8 cellular contexts compared by ENCODE assay signal in genomic region chr6:36679043-36679821, GRCh38. TPM values are rescaled to one million over a fixed set of nuclear protein-coding genes. Genes with fewer than 3 reads are reported as not detected.
DNase-seq lines count a peak whose midpoint lies in the region; ATAC-seq, FAIRE-seq and TF ChIP-seq lines count a peak whose summit lies in the region.

No MANE protein-coding gene starts in this region.

- DNase-seq in A172 (ENCODE audit: low spot score) (peak; percentile 73), SK-N-MC (ENCODE audit: low read depth, low spot score) (no peak), bronchial epithelial cell (ENCODE audit: low read depth) (no peak), iris pigment epithelial cell (ENCODE audit: low read depth) (peak; percentile 36), spleen (peak; percentile 87)

- WGBS in spleen, 5 donors = 0 to 1% (median 1%) methylated on average over 35 to 60 of the region's 60 CpGs

- no peak for FAIRE-seq in bronchial epithelial cell (lab: Jason Lieb, UNC)

- TF ChIP-seq CTCF in bronchial epithelial cell (IDR thresholded peaks at IDR 0.05; ENCODE audit: insufficient read depth, low read length, severe bottlenecking) (no peak), spleen (IDR thresholded peaks at IDR 0.05 in 8 of 11, conservative IDR thresholded peaks at IDR 0.05 in 3 of 11) (no peak)

- H3K9ac ChIP-seq in SK-N-MC (ENCODE audit: insufficient read length) = peak overlapping the region; percentile 42

- intact Hi-C loops in spleen (cut with DNase I; ENCODE audit: low total_unique reads) = no loop called here

- H3K27me3 ChIP-seq in bronchial epithelial cell (ENCODE audit: control insufficient read depth, insufficient read depth, low read length) = no peaks in the 10 kb centered on the region
- H3K27me3 ChIP-seq in spleen (replicated peaks in 1 of 7) = peaks cover 0 to 21% (median 0%) of the 10 kb centered on the region in 7 donors

- peak in 1 of 3 donors; percentile 11 for TF ChIP-seq POLR2A in spleen (IDR thresholded peaks at IDR 0.05)

- H3K4me3 ChIP-seq in SK-N-MC (peak overlapping the region; percentile 75), bronchial epithelial cell (ENCODE audit: low read depth, low read length) (peak overlapping the region; percentile 85), spleen (peak overlapping the region; percentile 59 to 79 (median 68))

- no peaks in the 10 kb centered on the region for H3K9me3 ChIP-seq in SK-N-MC (ENCODE audit: low read depth, low read length)
- H3K9me3 ChIP-seq in spleen = no peaks in the 10 kb centered on the region

- H3K27ac ChIP-seq in SK-N-MC (no peak overlapping the region), spleen (peak overlapping the region; percentile 69 to 95 (median 90))

- H3K36me3 ChIP-seq in SK-N-MC (ENCODE audit: insufficient read depth, low read length) (no peaks in the 10 kb centered on the region), bronchial epithelial cell (ENCODE audit: control insufficient read depth, insufficient read depth, low read length) (peaks cover 28% of the 10 kb centered on the region), spleen (peaks cover 0 to 17% (median 4%) of the 10 kb centered on the region in 6 donors)

- H3K4me1 ChIP-seq in spleen = peaks cover 28 to 84% (median 73%) of the 10 kb centered on the region in 6 donors

- peak; percentile 1 for ATAC-seq in GM21515 (IDR thresholded peaks at IDR 0.05; ENCODE audit: unreplicated experiment)
- no peak for ATAC-seq in GM21717 (IDR thresholded peaks at IDR 0.05; ENCODE audit: unreplicated experiment)
- no peak for ATAC-seq in GM21528 (IDR thresholded peaks at IDR 0.05; ENCODE audit: low FRiP score, unreplicated experiment)

RNA-seq across cellular contexts. Expression of gene CDKN1A, which starts 0.7 kb away (rescaled TPM):
- total RNA-seq in A172 (2014; rRNA removed; shearing (Covaris generic)) = 207 TPM in 2 replicates
- total RNA-seq in bronchial epithelial cell (364 and 524 TPM in 2 replicates), spleen (10 to 100 TPM; 26.5 to 58.5 (median 32.8) TPM)
- polyA plus RNA-seq in spleen = 10 to 100 TPM; 10.7 to 18.4 (median 11.9) TPM

RNA-seq across cellular contexts. Expression of gene RAB44, which starts 18.4 kb away (rescaled TPM):
- total RNA-seq in A172 (2014; rRNA removed; shearing (Covaris generic)) = not detected in 2 replicates
- under 0.01 TPM in 2 replicates for total RNA-seq in bronchial epithelial cell
- total RNA-seq in spleen = 1 to 10 TPM in 5 of 7 donors, under 1 TPM in 2; 0.54 to 3.5 (median 1.3) TPM
- under 1 TPM; 0.06 to 0.26 (median 0.24) TPM for polyA plus RNA-seq in spleen

Comparison
In these comparisons a context has a peak if more than half of its experiments do, and no peak if none do; other contexts are left out.
1. DNase-seq: peak in A172 (single experiment), iris pigment epithelial cell (single experiment) and spleen (single experiment); none in SK-N-MC (single experiment) and bronchial epithelial cell (single experiment).
2. Peak in every context shown above with its lines, with median percentiles within 50 percentile points of each other: H3K4me3 ChIP-seq.